Comparison of ENCODE assay signal across 8 cellular contexts in genomic region chr1:152034654-152035405, GRCh38. TPM values are rescaled to one million over a fixed set of nuclear protein-coding genes. Genes with fewer than 3 reads are reported as not detected.
DNase-seq lines count a peak whose midpoint lies in the region; ATAC-seq and TF ChIP-seq lines count a peak whose summit lies in the region.

No MANE protein-coding gene starts in this region.

- peaks cover 31 to 54% of the 10 kb centered on the region in 2 donors for H3K36me3 Mint-ChIP-seq in CD4-positive, alpha-beta memory T cell
- H3K36me3 Mint-ChIP-seq in T-helper 17 cell (ENCODE audit: low read depth), result peaks cover 13% of the 10 kb centered on the region

- peak; percentile 46 for ATAC-seq in GM19452 (IDR thresholded peaks at IDR 0.05; ENCODE audit: unreplicated experiment)
- peak; percentile 87 for ATAC-seq in T-helper 17 cell
- ATAC-seq in GM18520 (IDR thresholded peaks at IDR 0.05; ENCODE audit: unreplicated experiment), result no peak

- H3K9me3 Mint-ChIP-seq in CD4-positive, alpha-beta memory T cell, result no peaks in the 10 kb centered on the region

- H3K27ac Mint-ChIP-seq in CD4-positive, alpha-beta memory T cell, result peak overlapping the region; percentile 97 to 100 (median 99)
- peak overlapping the region; percentile 99 for H3K27ac Mint-ChIP-seq in T-helper 17 cell

- peaks cover 23 to 54% (median 43%) of the 10 kb centered on the region in 4 donors for H3K4me1 Mint-ChIP-seq in CD4-positive, alpha-beta memory T cell
- peaks cover 38% of the 10 kb centered on the region for H3K4me1 Mint-ChIP-seq in T-helper 17 cell

- no peaks in the 10 kb centered on the region for H3K9me3 ChIP-seq in CD4-positive, alpha-beta memory T cell (ENCODE audit: control insufficient read depth in 1 of 2, low read length in 2 of 2)
- no peaks in the 10 kb centered on the region for H3K9me3 ChIP-seq in T-helper 17 cell (ENCODE audit: control insufficient read depth, low read length, poor library complexity, severe bottlenecking)

- peaks cover 38% of the 10 kb centered on the region for H3K4me1 ChIP-seq in CD4-positive, alpha-beta memory T cell (ENCODE audit: insufficient read depth, low read length)

- peak; percentile 75 to 87 (median 80) for DNase-seq in CD4-positive, alpha-beta memory T cell
- DNase-seq in LNCaP clone FGC (ENCODE audit: low read depth), result peak; percentile 79
- DNase-seq in T-helper 17 cell, result peak in 2 of 3 donors; percentile 56 to 57
- peak; percentile 73 for DNase-seq in astrocyte of the hippocampus (ENCODE audit: low read depth, low spot score)
- DNase-seq in iPS-NIHi7 (ENCODE audit: extremely low spot score), result peak; percentile 81
- DNase-seq in stimulated activated CD4-positive, alpha-beta T cell treated with anti-CD3 and anti-CD28 coated beads, Interleukin-1b, Interleukin-23, amount 100 ng/mL, for 4 hours (ENCODE audit: low read depth in 2 of 2), result peak; percentile 42 to 44

- no peaks in the 10 kb centered on the region for H3K27me3 ChIP-seq in CD4-positive, alpha-beta memory T cell (ENCODE audit: insufficient read depth, low read length)

- no peaks in the 10 kb centered on the region for H3K27me3 Mint-ChIP-seq in CD4-positive, alpha-beta memory T cell
- H3K27me3 Mint-ChIP-seq in T-helper 17 cell, result no peaks in the 10 kb centered on the region

- CTCF ChIA-PET in CD4-positive, alpha-beta memory T cell (lab: Charles Lee; ENCODE audit: partially characterized antibody), result interaction anchor here (0.7 to 5.6 kb wide), 18 partner anchors 13 to 424 kb away, joined by 3 to 111 read pairs (median 4); no protein-coding TSS in a partner anchor

- POLR2A ChIA-PET in CD4-positive, alpha-beta memory T cell (lab: Charles Lee; ENCODE audit: partially characterized antibody), result interaction anchor here (0.7 to 4.9 kb wide), 18 partner anchors 12 to 425 kb away, joined by 3 to 207 read pairs (median 4); partner anchors contain the start of genes S100A10 and THEM4

- peak overlapping the region; percentile 91 to 100 (median 100) for H3K4me3 Mint-ChIP-seq in CD4-positive, alpha-beta memory T cell
- H3K4me3 Mint-ChIP-seq in T-helper 17 cell, result peak overlapping the region; percentile 98

- H3K36me3 ChIP-seq in CD4-positive, alpha-beta memory T cell (ENCODE audit: insufficient read depth, low read length), result peaks cover 31% of the 10 kb centered on the region

- TF ChIP-seq CTCF in LNCaP clone FGC (IDR thresholded peaks at IDR 0.05; ENCODE audit: control insufficient read depth, extremely low read depth, insufficient read depth), result peak; percentile 41

- H3K4me3 ChIP-seq in CD4-positive, alpha-beta memory T cell (ENCODE audit: low read length in 2 of 2), result peak overlapping the region; percentile 73 to 77
- H3K4me3 ChIP-seq in LNCaP clone FGC (ENCODE audit: low read depth, low read length), result peak overlapping the region; percentile 81

- intact Hi-C loops in CD4-positive, alpha-beta memory T cell (cut with micrococcal nuclease), result loop anchor here (1.0 to 2.0 kb wide), 2 partner anchors 13 to 42 kb away; partner anchors contain the start of gene S100A10

- H3K27ac ChIP-seq in CD4-positive, alpha-beta memory T cell (ENCODE audit: low read depth, low read length), result peak overlapping the region; percentile 88

RNA-seq across cellular contexts. Expression of gene S100A11, which starts 2.0 kb away (rescaled TPM):
- 100 to 1,000 TPM; 239 to 247 TPM for total RNA-seq in CD4-positive, alpha-beta memory T cell
- polyA plus RNA-seq in CD4-positive, alpha-beta memory T cell, result 1,000 to 10,000 TPM in 1 of 2 donors, 100 to 1,000 TPM in 1; 610 to 1,204 TPM
- total RNA-seq in T-helper 17 cell, result 100 to 1,000 TPM in 1 of 2 donors, 10 to 100 TPM in 1; 76.4 to 117 TPM

RNA-seq across cellular contexts. Expression of gene S100A10, which starts 41.2 kb away (rescaled TPM):
- 100 to 1,000 TPM; 218 to 231 TPM for total RNA-seq in CD4-positive, alpha-beta memory T cell
- 1,000 to 10,000 TPM in 1 of 2 donors, 100 to 1,000 TPM in 1; 855 to 1,427 TPM for polyA plus RNA-seq in CD4-positive, alpha-beta memory T cell
- 100 to 1,000 TPM; 317 to 349 TPM for total RNA-seq in T-helper 17 cell

RNA-seq across cellular contexts. Expression of gene TCHHL1, which starts 54.0 kb away (rescaled TPM):
- not detected for total RNA-seq in CD4-positive, alpha-beta memory T cell
- polyA plus RNA-seq in CD4-positive, alpha-beta memory T cell, result not detected
- not detected for total RNA-seq in T-helper 17 cell
